Comparison of ENCODE assay signal across 6 cellular contexts in the genomic region with DNA sequence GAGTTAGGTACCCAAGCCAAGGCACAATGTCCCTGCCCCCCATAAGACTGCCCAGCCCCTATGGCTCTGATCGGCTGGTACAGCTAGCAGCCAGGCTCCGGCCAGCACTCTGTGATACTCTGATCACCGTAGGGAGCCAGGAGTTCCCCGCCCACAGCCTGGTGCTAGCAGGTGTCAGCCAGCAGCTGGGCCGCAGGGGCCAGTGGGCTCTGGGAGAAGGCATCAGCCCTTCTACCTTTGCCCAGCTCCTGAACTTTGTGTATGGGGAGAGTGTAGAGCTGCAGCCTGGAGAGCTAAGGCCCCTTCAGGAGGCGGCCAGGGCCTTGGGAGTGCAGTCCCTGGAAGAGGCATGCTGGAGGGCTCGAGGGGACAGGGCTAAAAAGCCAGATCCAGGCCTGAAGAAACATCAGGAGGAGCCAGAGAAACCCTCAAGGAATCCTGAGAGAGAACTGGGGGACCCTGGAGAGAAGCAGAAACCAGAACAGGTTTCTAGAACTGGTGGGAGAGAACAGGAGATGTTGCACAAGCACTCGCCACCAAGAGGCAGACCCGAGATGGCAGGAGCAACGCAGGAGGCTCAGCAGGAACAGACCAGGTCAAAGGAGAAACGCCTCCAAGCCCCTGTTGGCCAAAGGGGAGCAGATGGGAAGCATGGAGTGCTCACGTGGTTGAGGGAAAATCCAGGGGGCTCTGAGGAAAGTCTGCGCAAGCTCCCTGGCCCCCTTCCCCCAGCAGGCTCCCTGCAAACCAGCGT. TPM values are rescaled to one million over a fixed set of nuclear protein-coding genes. Genes with fewer than 3 reads are reported as not detected.
DNase-seq lines count a peak whose midpoint lies in the region; ATAC-seq and TF ChIP-seq lines count a peak whose summit lies in the region.

No MANE protein-coding gene starts in this region.

- no peaks in the 10 kb centered on the region for H3K27me3 ChIP-seq in CD4-positive, CD25-positive, alpha-beta regulatory T cell (ENCODE audit: control insufficient read depth, insufficient read depth, low read length)
- no peaks in the 10 kb centered on the region for H3K27me3 ChIP-seq in GM23338 (ENCODE audit: insufficient read depth)
- no peaks in the 10 kb centered on the region for H3K27me3 ChIP-seq in esophagus squamous epithelium

- H3K27me3 Mint-ChIP-seq in CD4-positive, CD25-positive, alpha-beta regulatory T cell = peaks cover 4% of the 10 kb centered on the region
- peaks cover 28% of the 10 kb centered on the region for H3K27me3 Mint-ChIP-seq in GM23338 (ENCODE audit: insufficient read depth, low read depth, poor library complexity)
- H3K27me3 Mint-ChIP-seq in activated T-helper 17 cell treated with anti-CD3 and anti-CD28 coated beads, Interleukin-2, amount 50 U/mL, for 72 hours = no peaks in the 10 kb centered on the region

- 74 to 84% methylated on average over 7 of the region's 14 CpGs for WGBS in esophagus squamous epithelium, 2 donors

- TF ChIP-seq CTCF in GM23338 (conservative IDR thresholded peaks at IDR 0.05; ENCODE audit: low read depth in 2 of 2) = peak; percentile 14 to 32; a peak in 2 of 4 replicates
- no peak for TF ChIP-seq CTCF in esophagus squamous epithelium (IDR thresholded peaks at IDR 0.05)

- H3K4me3 ChIP-seq in CD4-positive, CD25-positive, alpha-beta regulatory T cell (ENCODE audit: low read depth, low read length) = peak overlapping the region; percentile 69
- H3K4me3 ChIP-seq in GM23338 (peak overlapping the region; percentile 85; the same call in 1 of the 2 replicates), esophagus squamous epithelium (peak overlapping the region in 1 of 4 donors; percentile 6)

- H3F3A ChIP-seq in GM23338 (replicated peaks; ENCODE audit: low read depth) = peaks cover 10% of the 10 kb centered on the region; the same call in 1 of the 2 replicates

- H3K4me2 ChIP-seq in GM23338 = peak overlapping the region; percentile 99

- DNase-seq in CD4-positive, CD25-positive, alpha-beta regulatory T cell = peak in 2 of 3 donors; percentile 24 to 58
- DNase-seq in GM23338 (ENCODE audit: low spot score) (peak; percentile 68), esophagus squamous epithelium (lab: John Stamatoyannopoulos, UW) (no peak), substantia nigra (lab: John Stamatoyannopoulos, UW) (no peak)
- no peak for DNase-seq in stimulated activated naive CD4-positive, alpha-beta T cell treated with Interleukin-2 at 50 U/mL for 16 hours (lab: John Stamatoyannopoulos, UW)

- no peak overlapping the region for H2AFZ ChIP-seq in GM23338

- peak overlapping the region; percentile 85 to 93 (median 88) for H3K4me3 Mint-ChIP-seq in CD4-positive, CD25-positive, alpha-beta regulatory T cell
- peak overlapping the region; percentile 88 for H3K4me3 Mint-ChIP-seq in GM23338
- peak overlapping the region; percentile 96 for H3K4me3 Mint-ChIP-seq in activated T-helper 17 cell treated with anti-CD3 and anti-CD28 coated beads, Interleukin-2, amount 50 U/mL, for 72 hours

- intact Hi-C loops in esophagus squamous epithelium (cut with DNase I) = loop anchor here (10.0 kb wide), 1 partner anchor 170 kb away; the partner anchor contains the start of gene TMEM147

- no peaks in the 10 kb centered on the region for H3K36me3 ChIP-seq in CD4-positive, CD25-positive, alpha-beta regulatory T cell (ENCODE audit: control insufficient read depth, insufficient read depth, low read length)
- no peaks in the 10 kb centered on the region for H3K36me3 ChIP-seq in GM23338 (ENCODE audit: insufficient read depth)
- H3K36me3 ChIP-seq in esophagus squamous epithelium = peaks cover 0 to 5% (median 0%) of the 10 kb centered on the region in 3 donors

- no peaks in the 10 kb centered on the region for H3K9me2 ChIP-seq in GM23338 (ENCODE audit: insufficient read depth)

- H3K27ac Mint-ChIP-seq in CD4-positive, CD25-positive, alpha-beta regulatory T cell = peak overlapping the region; percentile 95 to 98 (median 97)
- no peak overlapping the region for H3K27ac Mint-ChIP-seq in GM23338
- peak overlapping the region; percentile 98 for H3K27ac Mint-ChIP-seq in activated T-helper 17 cell treated with anti-CD3 and anti-CD28 coated beads, Interleukin-2, amount 50 U/mL, for 72 hours

- H3K4me1 ChIP-seq in CD4-positive, CD25-positive, alpha-beta regulatory T cell (ENCODE audit: control insufficient read depth, insufficient read depth, low read length, poor library complexity, severe bottlenecking) = peaks cover 84% of the 10 kb centered on the region
- peaks cover 48% of the 10 kb centered on the region for H3K4me1 ChIP-seq in GM23338 (ENCODE audit: insufficient read depth)
- peaks cover 22 to 51% (median 24%) of the 10 kb centered on the region in 3 donors for H3K4me1 ChIP-seq in esophagus squamous epithelium

- H3K9me3 ChIP-seq in CD4-positive, CD25-positive, alpha-beta regulatory T cell (ENCODE audit: control insufficient read depth in 2 of 2, low read length in 2 of 2) = no peaks in the 10 kb centered on the region
- no peaks in the 10 kb centered on the region for H3K9me3 ChIP-seq in esophagus squamous epithelium

- peaks cover 20 to 78% (median 52%) of the 10 kb centered on the region in 4 donors for H3K4me1 Mint-ChIP-seq in CD4-positive, CD25-positive, alpha-beta regulatory T cell
- H3K4me1 Mint-ChIP-seq in GM23338 = peaks cover 54% of the 10 kb centered on the region
- H3K4me1 Mint-ChIP-seq in activated T-helper 17 cell treated with anti-CD3 and anti-CD28 coated beads, Interleukin-2, amount 50 U/mL, for 72 hours = peaks cover 8% of the 10 kb centered on the region

- no peak for ATAC-seq in CD4-positive, CD25-positive, alpha-beta regulatory T cell (ENCODE audit: low read depth in 2 of 2)
- no peak for ATAC-seq in GM23338
- no peak for ATAC-seq in activated T-helper 17 cell treated with anti-CD3 and anti-CD28 coated beads, Interleukin-2, amount 50 U/mL, for 72 hours (replicated peaks)

- peaks cover 16% of the 10 kb centered on the region for H3K79me2 ChIP-seq in GM23338 (replicated peaks; ENCODE audit: insufficient read depth)

- H3K9me3 Mint-ChIP-seq in CD4-positive, CD25-positive, alpha-beta regulatory T cell = no peaks in the 10 kb centered on the region
- no peaks in the 10 kb centered on the region for H3K9me3 Mint-ChIP-seq in GM23338
- no peaks in the 10 kb centered on the region for H3K9me3 Mint-ChIP-seq in activated T-helper 17 cell treated with anti-CD3 and anti-CD28 coated beads, Interleukin-2, amount 50 U/mL, for 72 hours

- H3K27ac ChIP-seq in CD4-positive, CD25-positive, alpha-beta regulatory T cell (ENCODE audit: insufficient read depth, low read length, poor library complexity, severe bottlenecking) = peak overlapping the region; percentile 95
- H3K27ac ChIP-seq in GM23338 (ENCODE audit: low read depth) (no peak overlapping the region), esophagus squamous epithelium (peak overlapping the region in 2 of 4 donors; percentile 25 to 47), substantia nigra (ENCODE audit: low read depth, low read length, poor library complexity, severe bottlenecking) (no peak overlapping the region)

- H4K20me1 ChIP-seq in GM23338 (replicated peaks; ENCODE audit: insufficient read depth) = peaks cover 11% of the 10 kb centered on the region

- no peaks in the 10 kb centered on the region for H3K36me3 Mint-ChIP-seq in CD4-positive, CD25-positive, alpha-beta regulatory T cell
- peaks cover 3% of the 10 kb centered on the region; the same call in 1 of the 3 replicates for H3K36me3 Mint-ChIP-seq in GM23338 (ENCODE audit: low read depth)
- H3K36me3 Mint-ChIP-seq in activated T-helper 17 cell treated with anti-CD3 and anti-CD28 coated beads, Interleukin-2, amount 50 U/mL, for 72 hours (ENCODE audit: low read depth) = peaks cover 81% of the 10 kb centered on the region

- TF ChIP-seq POLR2A in esophagus squamous epithelium (IDR thresholded peaks at IDR 0.05) = no peak

RNA-seq across cellular contexts. Expression of gene KMT2B, which starts 3.0 kb away (rescaled TPM):
- total RNA-seq in CD4-positive, CD25-positive, alpha-beta regulatory T cell = 73.0 TPM
- 1 to 10 TPM in 1 of 4 donors, under 1 TPM in 3; 0.45 to 1.1 (median 0.68) TPM for polyA plus RNA-seq in CD4-positive, CD25-positive, alpha-beta regulatory T cell
- 36.2 and 49.8 TPM in 2 replicates for total RNA-seq in GM23338 (2014; rRNA removed; shearing (Covaris generic))
- 15.5 and 15.8 TPM in 2 replicates for polyA plus RNA-seq in GM23338 (2016; fragmentation: Nextera tagmentation; extraction: Ambion mirVana)
- 100 to 1,000 TPM in 1 of 2 donors, 10 to 100 TPM in 1; 67.4 to 117 TPM for total RNA-seq in activated T-helper 17 cell treated with anti-CD3 and anti-CD28 coated beads, Interleukin-2, amount 50 U/mL, for 72 hours
- 10 to 100 TPM in 3 of 4 donors, 1 to 10 TPM in 1; 7.5 to 33.7 (median 15.6) TPM for total RNA-seq in esophagus squamous epithelium

RNA-seq across cellular contexts. Expression of gene ZBTB32, which starts 10.4 kb away (rescaled TPM):
- total RNA-seq in CD4-positive, CD25-positive, alpha-beta regulatory T cell = 42.0 TPM
- 1 to 10 TPM; 3.1 to 5.3 (median 4.6) TPM for polyA plus RNA-seq in CD4-positive, CD25-positive, alpha-beta regulatory T cell
- total RNA-seq in GM23338 (2014; rRNA removed; shearing (Covaris generic)) = 1.8 TPM in 1 of 2 replicates, not detected in the other
- 0.45 and 0.65 TPM in 2 replicates for polyA plus RNA-seq in GM23338 (2016; fragmentation: Nextera tagmentation; extraction: Ambion mirVana)
- total RNA-seq in activated T-helper 17 cell treated with anti-CD3 and anti-CD28 coated beads, Interleukin-2, amount 50 U/mL, for 72 hours = 100 to 1,000 TPM; 138 to 217 TPM
- total RNA-seq in esophagus squamous epithelium = under 1 TPM in 1 of 4 donors, not detected in 3; 0.38 TPM

RNA-seq across cellular contexts. Expression of gene IGFLR1, which starts 27.5 kb away (rescaled TPM):
- total RNA-seq in CD4-positive, CD25-positive, alpha-beta regulatory T cell = 80.5 TPM
- polyA plus RNA-seq in CD4-positive, CD25-positive, alpha-beta regulatory T cell = 100 to 1,000 TPM; 109 to 151 (median 125) TPM
- 7.8 and 14.4 TPM in 2 replicates for total RNA-seq in GM23338 (2014; rRNA removed; shearing (Covaris generic))
- polyA plus RNA-seq in GM23338 (2016; fragmentation: Nextera tagmentation; extraction: Ambion mirVana) = 17.8 and 18.1 TPM in 2 replicates
- total RNA-seq in activated T-helper 17 cell treated with anti-CD3 and anti-CD28 coated beads, Interleukin-2, amount 50 U/mL, for 72 hours = 100 to 1,000 TPM in 1 of 2 donors, 10 to 100 TPM in 1; 42.3 to 153 TPM
- 1 to 10 TPM in 3 of 4 donors, under 1 TPM in 1; 0.87 to 4.8 (median 4.3) TPM for total RNA-seq in esophagus squamous epithelium

RNA-seq across cellular contexts. Expression of gene U2AF1L4, which starts 30.4 kb away (rescaled TPM):
- 70.8 TPM for total RNA-seq in CD4-positive, CD25-positive, alpha-beta regulatory T cell
- 10 to 100 TPM; 48.4 to 66.5 (median 58.5) TPM for polyA plus RNA-seq in CD4-positive, CD25-positive, alpha-beta regulatory T cell
- total RNA-seq in GM23338 (2014; rRNA removed; shearing (Covaris generic)) = 13.1 and 14.3 TPM in 2 replicates
- polyA plus RNA-seq in GM23338 (2016; fragmentation: Nextera tagmentation; extraction: Ambion mirVana) = 20.0 and 23.7 TPM in 2 replicates
- 10 to 100 TPM; 17.8 to 21.6 TPM for total RNA-seq in activated T-helper 17 cell treated with anti-CD3 and anti-CD28 coated beads, Interleukin-2, amount 50 U/mL, for 72 hours
- total RNA-seq in esophagus squamous epithelium = 10 to 100 TPM; 10.2 to 19.0 (median 17.5) TPM

RNA-seq across cellular contexts. Expression of gene PSENEN, which starts 30.7 kb away (rescaled TPM):
- total RNA-seq in CD4-positive, CD25-positive, alpha-beta regulatory T cell = 21.1 TPM
- 10 to 100 TPM; 66.1 to 99.6 (median 72.9) TPM for polyA plus RNA-seq in CD4-positive, CD25-positive, alpha-beta regulatory T cell
- 18.5 and 20.6 TPM in 2 replicates for total RNA-seq in GM23338 (2014; rRNA removed; shearing (Covaris generic))
- 175 and 197 TPM in 2 replicates for polyA plus RNA-seq in GM23338 (2016; fragmentation: Nextera tagmentation; extraction: Ambion mirVana)
- total RNA-seq in activated T-helper 17 cell treated with anti-CD3 and anti-CD28 coated beads, Interleukin-2, amount 50 U/mL, for 72 hours = 10 to 100 TPM; 34.0 to 51.2 TPM
- total RNA-seq in esophagus squamous epithelium = 10 to 100 TPM; 23.3 to 33.9 (median 32.3) TPM

Comparison
In these comparisons a context has a peak if more than half of its experiments do, and no peak if none do; other contexts are left out.
1. DNase-seq: peak in CD4-positive, CD25-positive, alpha-beta regulatory T cell (2 of 3) and GM23338 (single experiment); none in esophagus squamous epithelium (single experiment), substantia nigra (0 of 49) and stimulated activated naive CD4-positive, alpha-beta T cell treated with Interleukin-2 at 50 U/mL for 16 hours (single experiment).
2. CTCF ChIP-seq: peak in GM23338 (2 of 2); none in esophagus squamous epithelium (0 of 6).
3. RNA of gene ZBTB32, which starts 10.4 kb away (total RNA-seq): 138 to 217 TPM in activated T-helper 17 cell treated with anti-CD3 and anti-CD28 coated beads, Interleukin-2, amount 50 U/mL, for 72 hours and 42.0 TPM in CD4-positive, CD25-positive, alpha-beta regulatory T cell (single experiment); 1.8 TPM in GM23338 and 0.38 TPM in esophagus squamous epithelium; every median in the first group is over 10 times any median in the second.
4. Peak in every context shown above with its lines, with median percentiles within 50 percentile points of each other: H3K4me3 Mint-ChIP-seq.